In genomic region chr4:74335341-74336019, GRCh38 we compare ENCODE assay signal across 14 cellular contexts.
DNase-seq lines count a peak whose midpoint lies in the region; ATAC-seq and TF ChIP-seq lines count a peak whose summit lies in the region.
"Had no signal": no experiment of that assay in that cellular context is flagged by ENCODE, and none has a peak within 500 bp of the region (broad histone marks: within the 10 kb centered on the region; RNA-seq: fewer than 3 reads in every experiment).

No MANE protein-coding gene starts in this region.

- no peak for TF ChIP-seq CTCF in GM10248 (IDR thresholded peaks at IDR 0.05; ENCODE audit: control extremely low read depth, extremely low read depth, low read depth, missing control alignments)

- CTCF ChIA-PET in GM10248 (lab: Yijun Ruan, JAX) = interaction anchor here (2.8 kb wide), 1 partner anchor 15 kb away, joined by 12 read pairs; no protein-coding TSS in a partner anchor
- CTCF ChIA-PET in HEK293T (lab: Yijun Ruan, JAX) = no interaction called here

- H3K27me3 Mint-ChIP-seq in memory B cell = peaks cover 7% of the 10 kb centered on the region

- POLR2A ChIA-PET in GM10248 (lab: Yijun Ruan, JAX) (no interaction called here), HEK293T (lab: Yijun Ruan, JAX) (no interaction called here)

- no peak overlapping the region for H3K4me3 Mint-ChIP-seq in memory B cell
- H3K4me3 Mint-ChIP-seq: natural killer cell had no signal

- peaks cover 2% of the 10 kb centered on the region for H3K9me3 Mint-ChIP-seq in memory B cell
- H3K9me3 Mint-ChIP-seq: natural killer cell had no signal

- ATAC-seq in GM19043 (IDR thresholded peaks at IDR 0.05; ENCODE audit: low read depth, unreplicated experiment) = peak; percentile 82
- peak; percentile 77 for ATAC-seq in HG02588 (IDR thresholded peaks at IDR 0.05; ENCODE audit: unreplicated experiment)
- peak; percentile 60 for ATAC-seq in HG03439 (IDR thresholded peaks at IDR 0.05; ENCODE audit: unreplicated experiment)
- ATAC-seq in memory B cell (ENCODE audit: low read depth) = peak; percentile 68
- ATAC-seq: gastrocnemius medialis had no signal

- no peak overlapping the region for H3K27ac Mint-ChIP-seq in memory B cell
- H3K27ac Mint-ChIP-seq: natural killer cell had no signal

- DNase-seq in memory B cell (ENCODE audit: low spot score in 2 of 2) (no peak), GM10248 (ENCODE audit: extremely low spot score) (no peak), HEK293T (ENCODE audit: extremely low spot score) (no peak), NCI-H146 treated with DMSO at 0.1 percent for 48 hours (lab: John Stamatoyannopoulos, UW; ENCODE audit: unreplicated experiment) (no peak), D341Med (ENCODE audit: low spot score) (no peak)
- DNase-seq: activated CD4-positive, alpha-beta T cell treated with anti-CD3 and anti-CD28 coated beads for 1 hour; effector CD8-positive, alpha-beta T cell; gastrocnemius medialis; natural killer cell; NCI-H1436 treated with DMSO at 0.1 percent for 48 hours; NCI-H526 had no signal

- no peaks in the 10 kb centered on the region for H3K36me3 Mint-ChIP-seq in memory B cell
- H3K36me3 Mint-ChIP-seq: natural killer cell had no signal

- H3K4me1 Mint-ChIP-seq in memory B cell = peaks cover 7% of the 10 kb centered on the region
- H3K4me1 Mint-ChIP-seq: natural killer cell had no signal

TF ChIP-seq in HEK293T, 16 proteins besides CTCF, POLR2A, EP300 and RAD21:
- TF ChIP-seq FOXM1 (IDR thresholded peaks at IDR 0.05; ENCODE audit: borderline replicate concordance) = no peak
- no peak for TF ChIP-seq CTBP1 (IDR thresholded peaks at IDR 0.05; ENCODE audit: borderline replicate concordance)
- TF ChIP-seq ARNT (IDR thresholded peaks at IDR 0.05) = no peak
- TF ChIP-seq SP1 (IDR thresholded peaks at IDR 0.05) = no peak
- no peak for TF ChIP-seq HDGF (IDR thresholded peaks at IDR 0.05; ENCODE audit: borderline replicate concordance)
- TF ChIP-seq NFRKB (IDR thresholded peaks at IDR 0.05) = no peak
- no peak for TF ChIP-seq ZNF384 (IDR thresholded peaks at IDR 0.05)
- no peak for TF ChIP-seq ELF4 (IDR thresholded peaks at IDR 0.05)
- TF ChIP-seq BHLHE40 (IDR thresholded peaks at IDR 0.05; ENCODE audit: borderline replicate concordance) = no peak
- TF ChIP-seq FOXA1 (IDR thresholded peaks at IDR 0.05) = no peak
- no peak for TF ChIP-seq TARDBP (IDR thresholded peaks at IDR 0.05)
- no peak for TF ChIP-seq LEF1 (IDR thresholded peaks at IDR 0.05; ENCODE audit: borderline replicate concordance)
- no peak for TF ChIP-seq FOXK2 (IDR thresholded peaks at IDR 0.05)
- TF ChIP-seq PKNOX1 (IDR thresholded peaks at IDR 0.05) = no peak
- no peak for TF ChIP-seq L3MBTL2 (conservative IDR thresholded peaks at IDR 0.05)
- no peak for TF ChIP-seq SUZ12 (IDR thresholded peaks at IDR 0.05)
